ENCODE assay signal across 13 cellular contexts in the genomic region with DNA sequence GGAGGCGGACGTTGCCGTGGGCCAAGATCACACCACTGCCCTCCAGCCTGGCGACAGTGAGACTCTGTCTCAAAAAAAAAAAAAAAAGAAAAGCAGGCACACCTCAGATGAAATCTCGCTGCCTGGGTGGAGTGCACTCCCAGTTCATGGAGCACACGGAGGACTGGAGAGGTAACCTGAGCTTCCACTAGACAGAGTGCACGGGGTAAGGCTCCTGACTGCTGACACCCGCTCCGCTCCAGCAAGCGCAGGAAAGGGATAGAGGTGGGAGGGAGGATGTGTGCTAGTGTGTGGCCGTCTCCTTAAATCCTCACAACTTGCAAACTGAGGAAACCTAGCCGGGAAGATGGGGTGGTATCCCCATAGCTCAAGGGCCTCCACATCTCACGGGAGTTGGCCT. TPM values are rescaled to one million over a fixed set of nuclear protein-coding genes. Genes with fewer than 3 reads are reported as not detected.
DNase-seq lines count a peak whose midpoint lies in the region; ATAC-seq, FAIRE-seq and TF ChIP-seq lines count a peak whose summit lies in the region.
"Had no signal": no experiment of that assay in that cellular context is flagged by ENCODE, and none has a peak within 500 bp of the region (broad histone marks: within the 10 kb centered on the region; RNA-seq: fewer than 3 reads in every experiment).

No MANE protein-coding gene starts in this region.

- no peaks in the 10 kb centered on the region for H4K20me1 ChIP-seq in HepG2 (ENCODE audit: insufficient read depth, low read length)

- in situ Hi-C loops in HepG2 (cut with HindIII; ENCODE audit: extremely low pct_ligation_motif_present, low pct_unique_long_range_greater_than_20kb), result no loop called here

- H3K36me3 ChIP-seq in right lobe of liver (peaks cover 0 to 4% (median 0%) of the 10 kb centered on the region in 4 donors), HepG2 (replicated peaks in 1 of 2; ENCODE audit: control insufficient read depth in 1 of 2, insufficient read depth in 2 of 2, low read length in 2 of 2) (peaks cover 11 to 42% of the 10 kb centered on the region in 2 experiments), esophagus squamous epithelium (peaks cover 0 to 89% (median 15%) of the 10 kb centered on the region in 3 donors)
- H3K36me3 ChIP-seq: pancreas had no signal

- no peak overlapping the region for H3K4me2 ChIP-seq in HepG2 (ENCODE audit: low read depth, low read length)

- H3K4me3 Mint-ChIP-seq in activated CD4-positive, alpha-beta memory T cell treated with anti-CD3 and anti-CD28 coated beads for 36 hours, result peak overlapping the region; percentile 40

- H3K4me1 ChIP-seq in right lobe of liver (no peaks in the 10 kb centered on the region), HepG2 (ENCODE audit: insufficient read depth, low read length) (no peaks in the 10 kb centered on the region), esophagus squamous epithelium (peaks cover 3 to 94% (median 29%) of the 10 kb centered on the region in 3 donors)

- no peaks in the 10 kb centered on the region for H3K9me3 Mint-ChIP-seq in activated CD4-positive, alpha-beta memory T cell treated with anti-CD3 and anti-CD28 coated beads for 36 hours

- DNase-seq in right lobe of liver, result peak in 2 of 3 donors; percentile 14 to 34
- DNase-seq in HepG2 (ENCODE audit: low spot score), result no peak
- DNase-seq in activated CD4-positive, alpha-beta memory T cell treated with anti-CD3 and anti-CD28 coated beads for 36 hours, result no peak
- DNase-seq in left kidney (ENCODE audit: low read depth, low spot score), result peak; percentile 97
- DNase-seq in urothelium cell line (ENCODE audit: low spot score), result no peak
- no peak for DNase-seq in GM12892 (ENCODE audit: insufficient read length)
- DNase-seq in esophagus squamous epithelium (lab: John Stamatoyannopoulos, UW), result no peak
- DNase-seq in GM19238 (ENCODE audit: insufficient read length, low spot score), result no peak
- DNase-seq: activated T-cell treated with anti-CD3 and anti-CD28 coated beads for 4 hours, AML-193, dermis blood vessel endothelial cell had no signal

- H3K27me3 Mint-ChIP-seq in activated CD4-positive, alpha-beta memory T cell treated with anti-CD3 and anti-CD28 coated beads for 36 hours, result no peaks in the 10 kb centered on the region

- H3K9ac ChIP-seq in HepG2 (ENCODE audit: insufficient read depth, low read depth, low read length), result no peak overlapping the region

- H3K27ac ChIP-seq in right lobe of liver (no peak overlapping the region), HepG2 (ENCODE audit: extremely low read length, insufficient read depth, low read length) (no peak overlapping the region), esophagus squamous epithelium (peak overlapping the region in 1 of 4 donors; percentile 42)
- H3K27ac ChIP-seq: pancreas, SK-N-MC had no signal

- H3K36me3 Mint-ChIP-seq in activated CD4-positive, alpha-beta memory T cell treated with anti-CD3 and anti-CD28 coated beads for 36 hours, result peaks cover 41% of the 10 kb centered on the region

- H2AFZ ChIP-seq in HepG2 (ENCODE audit: low read length), result no peak overlapping the region

- no peaks in the 10 kb centered on the region for H3K79me2 ChIP-seq in HepG2 (ENCODE audit: insufficient read depth, low read length)

- H3K27me3 ChIP-seq in right lobe of liver, result no peaks in the 10 kb centered on the region
- no peaks in the 10 kb centered on the region for H3K27me3 ChIP-seq in HepG2 (ENCODE audit: control insufficient read depth in 1 of 2, insufficient read depth in 2 of 2, low read length in 2 of 2)
- H3K27me3 ChIP-seq in esophagus squamous epithelium, result no peaks in the 10 kb centered on the region
- H3K27me3 ChIP-seq: pancreas had no signal

- BruUV-seq in HepG2 (replicated peaks; lab: Mats Ljungman, UMichigan), result no TSS peak

- H3K4me3 ChIP-seq in right lobe of liver (no peak overlapping the region), HepG2 (replicated peaks in 1 of 3; ENCODE audit: insufficient read depth in 1 of 3, low read depth in 2 of 3, low read length in 3 of 3) (no peak overlapping the region), esophagus squamous epithelium (no peak overlapping the region)
- H3K4me3 ChIP-seq: pancreas, SK-N-MC had no signal

- ATAC-seq in right lobe of liver (peak in 3 of 4 donors; percentile 9 to 40 (median 27)), HepG2 (no peak)

- WGBS in right lobe of liver (ENCODE audit: insufficient coverage, low coverage, low lambda C conversion rate, missing lambda C conversion rate), result 82% methylated on average over 12 of the region's 13 CpGs
- WGBS in HepG2 (ENCODE audit: low lambda C conversion rate), result 93% methylated on average over 13 of the region's 13 CpGs
- WGBS in esophagus squamous epithelium, 2 donors, result 78 to 80% methylated on average over 9 to 13 of the region's 13 CpGs

- peaks cover 91% of the 10 kb centered on the region for H3K4me1 Mint-ChIP-seq in activated CD4-positive, alpha-beta memory T cell treated with anti-CD3 and anti-CD28 coated beads for 36 hours (ENCODE audit: low read depth)

- POLR2A ChIA-PET in HepG2 (lab: Yijun Ruan, JAX), result no interaction called here
- POLR2A ChIA-PET in activated CD4-positive, alpha-beta memory T cell treated with anti-CD3 and anti-CD28 coated beads for 36 hours (lab: Charles Lee), result interaction anchor here (1.0 to 3.5 kb wide), 11 partner anchors 8 to 48 kb away, joined by 3 to 31 read pairs (median 4); no protein-coding TSS in a partner anchor

- TF ChIP-seq POLR2A in right lobe of liver (IDR thresholded peaks at IDR 0.05), result no peak
- TF ChIP-seq POLR2A in HepG2 (IDR thresholded peaks at IDR 0.05; ENCODE audit: insufficient read depth in 1 of 2, low read depth in 2 of 2, low read length in 2 of 2), result no peak
- no peak for TF ChIP-seq POLR2A in GM12892 (IDR thresholded peaks at IDR 0.05; ENCODE audit: low read depth, low read length)
- TF ChIP-seq POLR2A in esophagus squamous epithelium (IDR thresholded peaks at IDR 0.05), result no peak

- no peak for TF ChIP-seq RAD21 in HepG2 (CRISPR knock-in tag; IDR thresholded peaks at IDR 0.05)

- FAIRE-seq in HepG2 (lab: Jason Lieb, UNC) (no peak), urothelium cell line (lab: Jason Lieb, UNC) (no peak), GM12892 (lab: Jason Lieb, UNC) (no peak)
- FAIRE-seq: pancreas had no signal

- no peak for TF ChIP-seq CTCF in right lobe of liver (IDR thresholded peaks at IDR 0.05)
- no peak for TF ChIP-seq CTCF in HepG2 (CRISPR knock-in tag; IDR thresholded peaks at IDR 0.05)
- no peak for TF ChIP-seq CTCF in esophagus squamous epithelium (IDR thresholded peaks at IDR 0.05)

- H3K9me3 ChIP-seq in right lobe of liver, result no peaks in the 10 kb centered on the region
- no peaks in the 10 kb centered on the region for H3K9me3 ChIP-seq in HepG2 (ENCODE audit: low read length)
- no peaks in the 10 kb centered on the region for H3K9me3 ChIP-seq in esophagus squamous epithelium
- H3K9me3 ChIP-seq: pancreas had no signal

- intact Hi-C loops in right lobe of liver (cut with DNase I), result no loop called here
- intact Hi-C loops in HepG2 (cut with micrococcal nuclease; ENCODE audit: unreplicated experiment), result no loop called here
- intact Hi-C loops in activated CD4-positive, alpha-beta memory T cell treated with anti-CD3 and anti-CD28 coated beads for 36 hours (cut with micrococcal nuclease), result no loop called here
- intact Hi-C loops in esophagus squamous epithelium (cut with DNase I), result no loop called here

- CTCF ChIA-PET in HepG2 (lab: Yijun Ruan, JAX; ENCODE audit: low intra/inter-chr PET ratio, low total read pairs), result no interaction called here
- CTCF ChIA-PET in activated CD4-positive, alpha-beta memory T cell treated with anti-CD3 and anti-CD28 coated beads for 36 hours (lab: Charles Lee), result interaction anchor here (0.7 to 1.7 kb wide), 5 partner anchors 15 to 48 kb away, joined by 3 to 11 read pairs (median 4); no protein-coding TSS in a partner anchor

- TF ChIP-seq EP300 in HepG2 (IDR thresholded peaks at IDR 0.05; ENCODE audit: low read depth in 2 of 2, low read length in 2 of 2) (no peak), HepG2 (CRISPR knock-in tag; IDR thresholded peaks at IDR 0.05; ENCODE audit: borderline replicate concordance) (no peak)

- H3K27ac Mint-ChIP-seq in activated CD4-positive, alpha-beta memory T cell treated with anti-CD3 and anti-CD28 coated beads for 36 hours, result peak overlapping the region; percentile 97

TF ChIP-seq in HepG2, 621 proteins besides CTCF, POLR2A, EP300 and RAD21:
- no peak for TF ChIP-seq PCBP1 (IDR thresholded peaks at IDR 0.05; ENCODE audit: borderline replicate concordance, low read depth, low read length)
- TF ChIP-seq PAF1 (CRISPR knock-in tag; IDR thresholded peaks at IDR 0.05), result no peak
- no peak for TF ChIP-seq PCBP2 (optimal IDR thresholded peaks at IDR 0.05; ENCODE audit: low read depth, low read length, poor library complexity, severe bottlenecking)
TF ChIP-seq in HepG2: peak in this region for 0.

RNA-seq across cellular contexts. Expression of gene FAM53B, which starts 50.8 kb away (rescaled TPM):
- total RNA-seq in right lobe of liver, result 10 to 100 TPM in 1 of 6 experiments, 1 to 10 TPM in 5; 4.4 to 10.8 (median 4.8) TPM
- 17.6 and 19.3 TPM in 2 replicates for total RNA-seq in HepG2 (2016; rRNA removed; fragmentation: Illumina TruSeq; extraction: Trizol)
- 37.4 and 40.4 TPM in 2 replicates for total RNA-seq in HepG2 (2016; cell fraction: cytosol; rRNA removed; fragmentation: Illumina TruSeq; extraction: Trizol; ENCODE audit: low read depth)
- 15.2 and 19.1 TPM in 2 replicates for total RNA-seq in HepG2 (2016; cell fraction: insoluble cytoplasmic fraction; rRNA removed; fragmentation: Illumina TruSeq; extraction: Trizol)
- 19.0 and 21.2 TPM in 2 replicates for total RNA-seq in HepG2 (2016; cell fraction: membrane; rRNA removed; fragmentation: Illumina TruSeq; extraction: Trizol)
- total RNA-seq in HepG2 (2016; cell fraction: nucleus; rRNA removed; fragmentation: Illumina TruSeq; extraction: Trizol), result 13.6 and 18.0 TPM in 2 replicates
- polyA plus RNA-seq in HepG2 (2011; rRNA removed), result 5.8 and 6.4 TPM in 2 replicates
- 4.7 and 7.2 TPM in 2 replicates for polyA plus RNA-seq in HepG2 (2011; cell fraction: cytosol; rRNA removed)
- 7.7 and 11.9 TPM in 2 replicates for polyA plus RNA-seq in HepG2 (2011; cell fraction: nucleus; rRNA removed)
- 3.5 and 5.6 TPM in 2 replicates for polyA plus RNA-seq in HepG2 (2012)
- polyA plus RNA-seq in HepG2 (2016; cell fraction: cytosol; fragmentation: Illumina TruSeq; extraction: Trizol; ENCODE audit: low read depth), result 0.71 and 0.72 TPM in 2 replicates
- 10.3 and 11.4 TPM in 2 replicates for polyA plus RNA-seq in HepG2 (2016; cell fraction: insoluble cytoplasmic fraction; fragmentation: Illumina TruSeq; extraction: Trizol; ENCODE audit: low read depth)
- 3.6 and 4.1 TPM in 2 replicates for polyA plus RNA-seq in HepG2 (2016; cell fraction: membrane; fragmentation: Illumina TruSeq; extraction: Trizol; ENCODE audit: low read depth)
- 13.5 and 14.8 TPM in 2 replicates for polyA plus RNA-seq in HepG2 (2016; cell fraction: nucleus; fragmentation: Illumina TruSeq; extraction: Trizol; ENCODE audit: insufficient read depth, low read depth)
- 28.7 and 33.7 TPM in 2 replicates for polyA minus RNA-seq in HepG2 (2011; rRNA and poly(A)+ RNA removed; ENCODE audit: low replicate concordance)
- polyA minus RNA-seq in HepG2 (2011; cell fraction: cytosol; rRNA and poly(A)+ RNA removed), result 7.5 and 12.7 TPM in 2 replicates
- 9.5 and 10.1 TPM in 2 replicates for polyA minus RNA-seq in HepG2 (2011; cell fraction: nucleus; rRNA and poly(A)+ RNA removed)
- total RNA-seq in activated CD4-positive, alpha-beta memory T cell treated with anti-CD3 and anti-CD28 coated beads for 36 hours, result 10 to 100 TPM; 25.3 to 25.5 TPM
- polyA plus RNA-seq in GM12892 (2012; ENCODE audit: missing spikeins), result 6.0 TPM
- total RNA-seq in esophagus squamous epithelium, result 10 to 100 TPM; 27.4 to 54.2 (median 31.5) TPM

Comparison
In these comparisons a context has a peak if more than half of its experiments do, and no peak if none do; other contexts are left out.
1. DNase-seq: peak in right lobe of liver (2 of 3) and left kidney (single experiment); none in HepG2 (single experiment), activated CD4-positive, alpha-beta memory T cell treated with anti-CD3 and anti-CD28 coated beads for 36 hours (single experiment), urothelium cell line (single experiment), GM12892 (single experiment), esophagus squamous epithelium (single experiment) and GM19238 (single experiment).